ENCODE assay signal across 22 cellular contexts in the genomic region with DNA sequence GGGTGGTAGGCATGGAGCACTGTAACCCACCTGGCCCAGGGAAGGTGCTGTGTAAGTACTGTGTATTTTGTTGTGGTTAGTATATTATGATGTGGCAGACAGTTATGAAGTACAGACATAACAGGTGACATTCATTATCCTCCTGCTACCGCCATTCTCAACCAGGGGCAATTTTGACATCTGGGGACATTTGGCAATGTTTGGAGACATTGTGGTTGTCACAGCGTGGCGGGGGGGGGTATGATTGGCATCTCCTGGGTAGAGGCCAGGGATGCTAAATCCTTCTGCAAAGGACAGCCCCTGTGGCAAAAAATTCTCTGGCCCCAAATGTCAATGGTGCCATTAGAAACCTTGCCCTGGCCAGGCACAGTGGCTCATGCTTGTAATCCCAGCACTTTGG.
"Had no signal": no experiment of that assay in that cellular context is flagged by ENCODE, and none has a peak within 500 bp of the region (broad histone marks: within the 10 kb centered on the region; RNA-seq: fewer than 3 reads in every experiment).

No MANE protein-coding gene starts in this region.

- H3K4me3 Mint-ChIP-seq: activated naive CD4-positive, alpha-beta T cell treated with anti-CD3 and anti-CD28 coated beads, Interleukin-2, amount 50 U/mL, for 24 hours; effector memory CD8-positive, alpha-beta T cell; immature natural killer cell; nephron had no signal

- H3K4me2 ChIP-seq: hepatocyte, smooth muscle cell had no signal

- H3K27me3 ChIP-seq: adrenal gland, colonic mucosa, dorsolateral prefrontal cortex, hepatocyte, upper lobe of left lung had no signal

- H3K4me1 Mint-ChIP-seq: activated naive CD4-positive, alpha-beta T cell treated with anti-CD3 and anti-CD28 coated beads, Interleukin-2, amount 50 U/mL, for 24 hours; immature natural killer cell had no signal

- H3K27me3 Mint-ChIP-seq: activated naive CD4-positive, alpha-beta T cell treated with anti-CD3 and anti-CD28 coated beads, Interleukin-2, amount 50 U/mL, for 24 hours; effector memory CD8-positive, alpha-beta T cell had no signal

- H3K27ac Mint-ChIP-seq: activated naive CD4-positive, alpha-beta T cell treated with anti-CD3 and anti-CD28 coated beads, Interleukin-2, amount 50 U/mL, for 24 hours; effector memory CD8-positive, alpha-beta T cell; immature natural killer cell; nephron had no signal

- ATAC-seq: effector memory CD8-positive, alpha-beta T cell; esophagus mucosa; left lobe of liver; lower lobe of right lung; sciatic nerve had no signal

- H3K4me1 ChIP-seq: adrenal gland, colonic mucosa had no signal

- H2AFZ ChIP-seq: hepatocyte had no signal

- H3K27ac ChIP-seq: adrenal gland, colonic mucosa, dorsolateral prefrontal cortex, hepatocyte, lower lobe of right lung, upper lobe of left lung, WERI-Rb-1 had no signal

- H3K4me3 ChIP-seq: adrenal gland, colonic mucosa, dorsolateral prefrontal cortex, hepatocyte, lower lobe of right lung, smooth muscle cell, upper lobe of left lung had no signal

- H3K9me3 Mint-ChIP-seq: activated naive CD4-positive, alpha-beta T cell treated with anti-CD3 and anti-CD28 coated beads, Interleukin-2, amount 50 U/mL, for 24 hours; effector memory CD8-positive, alpha-beta T cell; immature natural killer cell; nephron had no signal

- DNase-seq: activated CD4-positive, CD25-positive, alpha-beta regulatory T cell treated with anti-CD3 and anti-CD28 coated beads, Interleukin-2, amount 50 U/mL, for 72 hours; activated gamma-delta T cell treated with Interleukin-2 at 50 U/mL for 16 hours; activated T-cell treated with anti-CD3 and anti-CD28 coated beads, Interleukin-2, amount 50 U/mL, for 1 hour; adrenal gland; colonic mucosa; dorsolateral prefrontal cortex; effector memory CD8-positive, alpha-beta T cell; foreskin melanocyte; glutamatergic neuron; immature natural killer cell; lower lobe of right lung; stimulated activated CD4-positive, alpha-beta T cell treated with anti-CD3 and anti-CD28 coated beads, Interleukin-4, amount 100 ng/mL, for 1 hour; stimulated activated naive CD4-positive, alpha-beta T cell treated with Interleukin-2 at 50 U/mL for 16 hours; upper lobe of left lung; WERI-Rb-1 had no signal

- H3K36me3 ChIP-seq: colonic mucosa, WERI-Rb-1 had no signal

- H3K9me3 ChIP-seq: adrenal gland, colonic mucosa, lower lobe of right lung, upper lobe of left lung had no signal
